ENCODE assay signal across 1 cellular context in the genomic region with DNA sequence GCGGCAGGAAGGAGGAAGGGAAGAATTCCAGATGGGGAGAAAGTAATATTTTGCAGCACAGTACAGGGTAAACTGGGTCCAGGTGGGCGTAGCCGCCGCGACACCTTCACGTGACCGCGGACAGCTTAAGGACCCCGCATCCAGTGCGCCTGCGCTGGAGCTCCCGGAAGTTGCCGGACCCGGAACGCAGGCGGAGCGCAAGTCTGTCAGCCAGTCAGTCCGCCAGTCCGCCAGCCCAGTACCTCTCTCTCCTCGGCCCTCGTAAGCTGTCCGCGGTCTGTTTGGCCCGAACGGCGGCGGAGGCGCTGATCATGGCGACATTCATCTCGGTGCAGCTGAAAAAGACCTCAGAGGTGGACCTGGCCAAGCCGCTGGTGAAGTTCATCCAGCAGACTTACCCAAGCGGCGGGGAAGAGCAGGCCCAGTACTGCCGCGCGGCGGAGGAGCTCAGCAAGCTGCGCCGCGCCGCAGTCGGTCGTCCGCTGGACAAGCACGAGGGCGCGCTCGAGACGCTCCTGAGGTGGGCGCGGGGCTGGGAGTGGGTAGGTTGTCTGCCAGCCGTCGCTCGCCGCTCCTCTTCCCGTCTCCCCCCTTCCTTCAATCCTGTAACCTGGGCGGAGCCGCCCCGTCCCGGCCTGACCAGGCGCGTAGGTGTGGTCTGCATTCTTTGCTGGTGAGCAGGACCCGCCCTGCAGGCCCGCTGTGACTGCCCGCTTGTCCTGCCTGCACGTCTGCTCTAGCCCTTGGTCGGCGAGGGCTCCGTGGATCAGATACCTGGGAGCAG.
A peak's percentile ranks its signal among the peaks of the same experiment; 100 is the strongest.
TF ChIP-seq lines count a peak whose summit lies in the region.

TSS of gene PDCD6IP (plus strand) at position 213 of the 784 bp plus-strand sequence. CDS start at position 312, 99 bp downstream.

TF ChIP-seq in K562, 482 proteins besides CTCF, POLR2A, EP300 and RAD21 (continued from another document and continues in another):
- peak; percentile 81 for TF ChIP-seq PKNOX1 (IDR thresholded peaks at IDR 0.05)
- TF ChIP-seq MTA2 (IDR thresholded peaks at IDR 0.05; ENCODE audit: low read depth), result no peak
- no peak for TF ChIP-seq TCFL5 (CRISPR knock-in tag; conservative IDR thresholded peaks at IDR 0.05)
- TF ChIP-seq KLF6 (CRISPR knock-in tag; IDR thresholded peaks at IDR 0.05; ENCODE audit: borderline replicate concordance), result peak; percentile 87; the same call in 1 of the 2 replicates
- peak; percentile 25; the same call in 1 of the 2 replicates for TF ChIP-seq HLTF (IDR thresholded peaks at IDR 0.05)
- TF ChIP-seq, protein P1, sequence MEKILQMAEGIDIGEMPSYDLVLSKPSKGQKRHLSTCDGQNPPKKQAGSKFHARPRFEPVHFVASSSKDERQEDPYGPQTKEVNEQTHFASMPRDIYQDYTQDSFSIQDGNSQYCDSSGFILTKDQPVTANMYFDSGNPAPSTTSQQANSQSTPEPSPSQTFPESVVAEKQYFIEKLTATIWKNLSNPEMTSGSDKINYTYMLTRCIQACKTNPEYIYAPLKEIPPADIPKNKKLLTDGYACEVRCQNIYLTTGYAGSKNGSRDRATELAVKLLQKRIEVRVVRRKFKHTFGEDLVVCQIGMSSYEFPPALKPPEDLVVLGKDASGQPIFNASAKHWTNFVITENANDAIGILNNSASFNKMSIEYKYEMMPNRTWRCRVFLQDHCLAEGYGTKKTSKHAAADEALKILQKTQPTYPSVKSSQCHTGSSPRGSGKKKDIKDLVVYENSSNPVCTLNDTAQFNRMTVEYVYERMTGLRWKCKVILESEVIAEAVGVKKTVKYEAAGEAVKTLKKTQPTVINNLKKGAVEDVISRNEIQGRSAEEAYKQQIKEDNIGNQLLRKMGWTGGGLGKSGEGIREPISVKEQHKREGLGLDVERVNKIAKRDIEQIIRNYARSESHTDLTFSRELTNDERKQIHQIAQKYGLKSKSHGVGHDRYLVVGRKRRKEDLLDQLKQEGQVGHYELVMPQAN (IDR thresholded peaks at IDR 0.05; ENCODE audit: borderline replicate concordance), result peak; percentile 95
- no peak for TF ChIP-seq ZSCAN32 (CRISPR knock-in tag; IDR thresholded peaks at IDR 0.05)
- peak in 2 of 3 experiments; percentile 59 to 64 for TF ChIP-seq YY1 (IDR thresholded peaks at IDR 0.05; ENCODE audit: borderline replicate concordance in 1 of 3, control insufficient read depth in 1 of 3, extremely low read depth in 1 of 3, insufficient read depth in 3 of 3, insufficient read length in 1 of 3, insufficient replicate concordance in 2 of 3, low read depth in 1 of 3, low read length in 2 of 3)
- no peak for TF ChIP-seq ZNF79 (CRISPR knock-in tag; IDR thresholded peaks at IDR 0.05; ENCODE audit: low read depth)
- no peak for TF ChIP-seq RUNX1 (IDR thresholded peaks at IDR 0.05; ENCODE audit: low read depth)
- no peak for TF ChIP-seq SAFB (IDR thresholded peaks at IDR 0.05; ENCODE audit: borderline replicate concordance, low read depth, low read length)
- TF ChIP-seq, protein P2, sequence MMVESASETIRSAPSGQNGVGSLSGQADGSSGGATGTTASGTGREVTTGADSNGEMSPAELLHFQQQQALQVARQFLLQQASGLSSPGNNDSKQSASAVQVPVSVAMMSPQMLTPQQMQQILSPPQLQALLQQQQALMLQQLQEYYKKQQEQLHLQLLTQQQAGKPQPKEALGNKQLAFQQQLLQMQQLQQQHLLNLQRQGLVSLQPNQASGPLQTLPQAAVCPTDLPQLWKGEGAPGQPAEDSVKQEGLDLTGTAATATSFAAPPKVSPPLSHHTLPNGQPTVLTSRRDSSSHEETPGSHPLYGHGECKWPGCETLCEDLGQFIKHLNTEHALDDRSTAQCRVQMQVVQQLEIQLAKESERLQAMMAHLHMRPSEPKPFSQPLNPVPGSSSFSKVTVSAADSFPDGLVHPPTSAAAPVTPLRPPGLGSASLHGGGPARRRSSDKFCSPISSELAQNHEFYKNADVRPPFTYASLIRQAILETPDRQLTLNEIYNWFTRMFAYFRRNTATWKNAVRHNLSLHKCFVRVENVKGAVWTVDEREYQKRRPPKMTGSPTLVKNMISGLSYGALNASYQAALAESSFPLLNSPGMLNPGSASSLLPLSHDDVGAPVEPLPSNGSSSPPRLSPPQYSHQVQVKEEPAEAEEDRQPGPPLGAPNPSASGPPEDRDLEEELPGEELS (CRISPR knock-in tag; IDR thresholded peaks at IDR 0.05; ENCODE audit: borderline replicate concordance), result peak; percentile 93
- TF ChIP-seq, protein P3, sequence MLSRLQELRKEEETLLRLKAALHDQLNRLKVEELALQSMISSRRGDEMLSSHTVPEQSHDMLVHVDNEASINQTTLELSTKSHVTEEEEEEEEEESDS (CRISPR knock-in tag; IDR thresholded peaks at IDR 0.05), result no peak
- no peak for TF ChIP-seq ZBED1 (IDR thresholded peaks at IDR 0.05)
- TF ChIP-seq GATA2 (CRISPR knock-in tag; IDR thresholded peaks at IDR 0.05), result peak; percentile 63
- no peak for TF ChIP-seq ZNF445 (CRISPR knock-in tag; IDR thresholded peaks at IDR 0.05; ENCODE audit: low read depth)
- TF ChIP-seq, protein P4, sequence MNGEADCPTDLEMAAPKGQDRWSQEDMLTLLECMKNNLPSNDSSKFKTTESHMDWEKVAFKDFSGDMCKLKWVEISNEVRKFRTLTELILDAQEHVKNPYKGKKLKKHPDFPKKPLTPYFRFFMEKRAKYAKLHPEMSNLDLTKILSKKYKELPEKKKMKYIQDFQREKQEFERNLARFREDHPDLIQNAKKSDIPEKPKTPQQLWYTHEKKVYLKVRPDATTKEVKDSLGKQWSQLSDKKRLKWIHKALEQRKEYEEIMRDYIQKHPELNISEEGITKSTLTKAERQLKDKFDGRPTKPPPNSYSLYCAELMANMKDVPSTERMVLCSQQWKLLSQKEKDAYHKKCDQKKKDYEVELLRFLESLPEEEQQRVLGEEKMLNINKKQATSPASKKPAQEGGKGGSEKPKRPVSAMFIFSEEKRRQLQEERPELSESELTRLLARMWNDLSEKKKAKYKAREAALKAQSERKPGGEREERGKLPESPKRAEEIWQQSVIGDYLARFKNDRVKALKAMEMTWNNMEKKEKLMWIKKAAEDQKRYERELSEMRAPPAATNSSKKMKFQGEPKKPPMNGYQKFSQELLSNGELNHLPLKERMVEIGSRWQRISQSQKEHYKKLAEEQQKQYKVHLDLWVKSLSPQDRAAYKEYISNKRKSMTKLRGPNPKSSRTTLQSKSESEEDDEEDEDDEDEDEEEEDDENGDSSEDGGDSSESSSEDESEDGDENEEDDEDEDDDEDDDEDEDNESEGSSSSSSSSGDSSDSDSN (IDR thresholded peaks at IDR 0.05; ENCODE audit: borderline replicate concordance in 1 of 2, low read depth in 2 of 2, low read length in 2 of 2), result peak; percentile 74 to 83; a peak in 3 of 4 replicates
- TF ChIP-seq, protein P5, sequence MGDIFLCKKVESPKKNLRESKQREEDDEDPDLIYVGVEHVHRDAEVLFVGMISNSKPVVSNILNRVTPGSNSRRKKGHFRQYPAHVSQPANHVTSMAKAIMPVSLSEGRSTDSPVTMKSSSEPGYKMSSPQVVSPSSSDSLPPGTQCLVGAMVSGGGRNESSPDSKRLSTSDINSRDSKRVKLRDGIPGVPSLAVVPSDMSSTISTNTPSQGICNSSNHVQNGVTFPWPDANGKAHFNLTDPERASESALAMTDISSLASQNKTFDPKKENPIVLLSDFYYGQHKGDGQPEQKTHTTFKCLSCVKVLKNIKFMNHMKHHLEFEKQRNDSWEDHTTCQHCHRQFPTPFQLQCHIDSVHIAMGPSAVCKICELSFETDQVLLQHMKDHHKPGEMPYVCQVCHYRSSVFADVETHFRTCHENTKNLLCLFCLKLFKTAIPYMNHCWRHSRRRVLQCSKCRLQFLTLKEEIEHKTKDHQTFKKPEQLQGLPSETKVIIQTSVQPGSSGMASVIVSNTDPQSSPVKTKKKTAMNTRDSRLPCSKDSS (IDR thresholded peaks at IDR 0.05; ENCODE audit: low read depth, partially characterized antibody), result no peak
- TF ChIP-seq KAT2B (IDR thresholded peaks at IDR 0.05; ENCODE audit: low read depth, low read length), result peak; percentile 34
- TF ChIP-seq, protein P6, sequence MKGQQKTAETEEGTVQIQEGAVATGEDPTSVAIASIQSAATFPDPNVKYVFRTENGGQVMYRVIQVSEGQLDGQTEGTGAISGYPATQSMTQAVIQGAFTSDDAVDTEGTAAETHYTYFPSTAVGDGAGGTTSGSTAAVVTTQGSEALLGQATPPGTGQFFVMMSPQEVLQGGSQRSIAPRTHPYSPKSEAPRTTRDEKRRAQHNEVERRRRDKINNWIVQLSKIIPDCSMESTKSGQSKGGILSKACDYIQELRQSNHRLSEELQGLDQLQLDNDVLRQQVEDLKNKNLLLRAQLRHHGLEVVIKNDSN (CRISPR knock-in tag; IDR thresholded peaks at IDR 0.05), result peak; percentile 100
- no peak for TF ChIP-seq ZKSCAN8 (CRISPR knock-in tag; IDR thresholded peaks at IDR 0.05)
- TF ChIP-seq, protein P7, sequence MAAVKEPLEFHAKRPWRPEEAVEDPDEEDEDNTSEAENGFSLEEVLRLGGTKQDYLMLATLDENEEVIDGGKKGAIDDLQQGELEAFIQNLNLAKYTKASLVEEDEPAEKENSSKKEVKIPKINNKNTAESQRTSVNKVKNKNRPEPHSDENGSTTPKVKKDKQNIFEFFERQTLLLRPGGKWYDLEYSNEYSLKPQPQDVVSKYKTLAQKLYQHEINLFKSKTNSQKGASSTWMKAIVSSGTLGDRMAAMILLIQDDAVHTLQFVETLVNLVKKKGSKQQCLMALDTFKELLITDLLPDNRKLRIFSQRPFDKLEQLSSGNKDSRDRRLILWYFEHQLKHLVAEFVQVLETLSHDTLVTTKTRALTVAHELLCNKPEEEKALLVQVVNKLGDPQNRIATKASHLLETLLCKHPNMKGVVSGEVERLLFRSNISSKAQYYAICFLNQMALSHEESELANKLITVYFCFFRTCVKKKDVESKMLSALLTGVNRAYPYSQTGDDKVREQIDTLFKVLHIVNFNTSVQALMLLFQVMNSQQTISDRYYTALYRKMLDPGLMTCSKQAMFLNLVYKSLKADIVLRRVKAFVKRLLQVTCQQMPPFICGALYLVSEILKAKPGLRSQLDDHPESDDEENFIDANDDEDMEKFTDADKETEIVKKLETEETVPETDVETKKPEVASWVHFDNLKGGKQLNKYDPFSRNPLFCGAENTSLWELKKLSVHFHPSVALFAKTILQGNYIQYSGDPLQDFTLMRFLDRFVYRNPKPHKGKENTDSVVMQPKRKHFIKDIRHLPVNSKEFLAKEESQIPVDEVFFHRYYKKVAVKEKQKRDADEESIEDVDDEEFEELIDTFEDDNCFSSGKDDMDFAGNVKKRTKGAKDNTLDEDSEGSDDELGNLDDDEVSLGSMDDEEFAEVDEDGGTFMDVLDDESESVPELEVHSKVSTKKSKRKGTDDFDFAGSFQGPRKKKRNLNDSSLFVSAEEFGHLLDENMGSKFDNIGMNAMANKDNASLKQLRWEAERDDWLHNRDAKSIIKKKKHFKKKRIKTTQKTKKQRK (IDR thresholded peaks at IDR 0.05; ENCODE audit: borderline replicate concordance, low read depth, low read length), result 0 out of 2 replicates have a peak, but pooled peaks have one; percentile 21
- TF ChIP-seq, protein P8, sequence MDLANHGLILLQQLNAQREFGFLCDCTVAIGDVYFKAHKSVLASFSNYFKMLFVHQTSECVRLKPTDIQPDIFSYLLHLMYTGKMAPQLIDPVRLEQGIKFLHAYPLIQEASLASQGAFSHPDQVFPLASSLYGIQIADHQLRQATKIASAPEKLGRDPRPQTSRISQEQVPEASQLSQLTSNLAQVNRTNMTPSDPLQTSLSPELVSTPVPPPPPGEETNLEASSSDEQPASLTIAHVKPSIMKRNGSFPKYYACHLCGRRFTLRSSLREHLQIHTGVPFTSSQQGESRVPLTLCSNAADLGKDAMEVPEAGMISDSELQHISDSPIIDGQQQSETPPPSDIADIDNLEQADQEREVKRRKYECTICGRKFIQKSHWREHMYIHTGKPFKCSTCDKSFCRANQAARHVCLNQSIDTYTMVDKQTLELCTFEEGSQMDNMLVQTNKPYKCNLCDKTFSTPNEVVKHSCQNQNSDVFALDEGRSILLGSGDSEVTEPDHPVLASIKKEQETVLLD (IDR thresholded peaks at IDR 0.05), result peak; percentile 94
- peak in 1 of 2 experiments; percentile 25; a peak in 1 of 4 replicates for TF ChIP-seq KDM4B (IDR thresholded peaks at IDR 0.05; ENCODE audit: borderline replicate concordance in 2 of 2, low read depth in 1 of 2)
- no peak for TF ChIP-seq NCOA4 (IDR thresholded peaks at IDR 0.05; ENCODE audit: partially characterized antibody)
- TF ChIP-seq BHLHE40 (IDR thresholded peaks at IDR 0.05; ENCODE audit: low read length), result peak; percentile 99
- TF ChIP-seq TAF9B (IDR thresholded peaks at IDR 0.05; ENCODE audit: partially characterized antibody), result peak; percentile 90
- no peak for TF ChIP-seq E4F1 (CRISPR knock-in tag; IDR thresholded peaks at IDR 0.05; ENCODE audit: borderline replicate concordance)
- TF ChIP-seq CREB3 (tag; conservative IDR thresholded peaks at IDR 0.05; ENCODE audit: low read depth), result no peak
- TF ChIP-seq KAT7 (CRISPR knock-in tag; IDR thresholded peaks at IDR 0.05; ENCODE audit: borderline replicate concordance), result peak; percentile 82; the same call in 1 of the 2 replicates
- no peak for TF ChIP-seq NCOR1 (IDR thresholded peaks at IDR 0.05)
